ENCODE assay signal across 1 cellular context in the genomic region with DNA sequence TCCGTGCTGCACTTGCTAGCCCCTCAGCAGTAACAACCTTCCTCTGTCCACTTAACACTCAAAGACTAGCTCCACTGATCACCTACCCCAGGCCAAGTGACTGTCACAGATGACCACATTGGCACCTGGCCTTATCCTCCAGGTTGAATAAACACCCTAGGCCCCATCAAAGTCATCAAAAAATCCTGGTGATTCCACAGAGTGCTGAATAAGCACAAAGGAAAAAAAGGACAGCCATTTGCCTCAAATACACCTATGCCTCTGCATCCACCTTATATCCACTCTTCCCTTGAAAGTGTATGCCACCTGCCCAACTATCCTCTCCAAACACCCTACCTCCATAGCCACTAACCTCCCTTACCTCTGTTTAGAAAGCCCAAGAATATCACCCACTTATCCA.
TF ChIP-seq lines count a peak whose summit lies in the region.

No MANE protein-coding gene starts in this region.

TF ChIP-seq in HepG2, 621 proteins besides CTCF, POLR2A, EP300 and RAD21:
- TF ChIP-seq HMGXB3 (CRISPR knock-in tag; IDR thresholded peaks at IDR 0.05; ENCODE audit: borderline replicate concordance), result no peak
- no peak for TF ChIP-seq ZNF776 (CRISPR knock-in tag; IDR thresholded peaks at IDR 0.05)
- peak; percentile 67 for TF ChIP-seq MAFF (IDR thresholded peaks at IDR 0.05; ENCODE audit: low read depth, low read length)
- TF ChIP-seq THAP7 (CRISPR knock-in tag; IDR thresholded peaks at IDR 0.05), result no peak
- TF ChIP-seq, protein P1, sequence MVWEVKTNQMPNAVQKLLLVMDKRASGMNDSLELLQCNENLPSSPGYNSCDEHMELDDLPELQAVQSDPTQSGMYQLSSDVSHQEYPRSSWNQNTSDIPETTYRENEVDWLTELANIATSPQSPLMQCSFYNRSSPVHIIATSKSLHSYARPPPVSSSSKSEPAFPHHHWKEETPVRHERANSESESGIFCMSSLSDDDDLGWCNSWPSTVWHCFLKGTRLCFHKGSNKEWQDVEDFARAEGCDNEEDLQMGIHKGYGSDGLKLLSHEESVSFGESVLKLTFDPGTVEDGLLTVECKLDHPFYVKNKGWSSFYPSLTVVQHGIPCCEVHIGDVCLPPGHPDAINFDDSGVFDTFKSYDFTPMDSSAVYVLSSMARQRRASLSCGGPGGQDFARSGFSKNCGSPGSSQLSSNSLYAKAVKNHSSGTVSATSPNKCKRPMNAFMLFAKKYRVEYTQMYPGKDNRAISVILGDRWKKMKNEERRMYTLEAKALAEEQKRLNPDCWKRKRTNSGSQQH (CRISPR knock-in tag; IDR thresholded peaks at IDR 0.05; ENCODE audit: low read depth), result no peak
- TF ChIP-seq ZKSCAN8 (CRISPR knock-in tag; IDR thresholded peaks at IDR 0.05; ENCODE audit: borderline replicate concordance), result no peak
- TF ChIP-seq SRSF4 (IDR thresholded peaks at IDR 0.05; ENCODE audit: low read depth, low read length, poor library complexity, severe bottlenecking), result no peak
- TF ChIP-seq MAFK (conservative IDR thresholded peaks at IDR 0.05 in 1 of 2, IDR thresholded peaks at IDR 0.05 in 1 of 2; ENCODE audit: low read length in 2 of 2), result peak; percentile 64 to 86; a peak in 3 of 4 replicates
